Comparison of ENCODE assay signal across 10 cellular contexts in genomic region chr17:15377608-15378007, GRCh38. TPM values are rescaled to one million over a fixed set of nuclear protein-coding genes. Genes with fewer than 3 reads are reported as not detected.
DNase-seq lines count a peak whose midpoint lies in the region; ATAC-seq and TF ChIP-seq lines count a peak whose summit lies in the region.
"Had no signal": no experiment of that assay in that cellular context is flagged by ENCODE, and none has a peak within 500 bp of the region (broad histone marks: within the 10 kb centered on the region; RNA-seq: fewer than 3 reads in every experiment).

No MANE protein-coding gene starts in this region.

- H3K4me3 Mint-ChIP-seq in natural killer cell: no peak overlapping the region
- H3K4me3 Mint-ChIP-seq in activated CD4-positive, alpha-beta T cell treated with anti-CD3 and anti-CD28 coated beads, Interleukin-2, amount 10 ng/mL, durations not matched to agents 24 days and 14 days: no peak overlapping the region

- H3K4me1 ChIP-seq in PC-3 (ENCODE audit: insufficient read depth, low read length) (peaks cover 44% of the 10 kb centered on the region), prostate gland (replicated peaks) (no peaks in the 10 kb centered on the region)

- TF ChIP-seq CTCF in PC-3 (conservative IDR thresholded peaks at IDR 0.05; ENCODE audit: low read depth, low read length) (no peak; the same call in 1 of the 2 replicates), fibroblast of the aortic adventitia (IDR thresholded peaks at IDR 0.05; ENCODE audit: insufficient read depth, low read length) (no peak), natural killer cell (IDR thresholded peaks at IDR 0.05) (no peak), prostate gland (IDR thresholded peaks at IDR 0.05) (no peak)

- H3K9me3 Mint-ChIP-seq in natural killer cell: no peaks in the 10 kb centered on the region
- no peaks in the 10 kb centered on the region for H3K9me3 Mint-ChIP-seq in activated CD4-positive, alpha-beta T cell treated with anti-CD3 and anti-CD28 coated beads, Interleukin-2, amount 10 ng/mL, durations not matched to agents 24 days and 14 days

- peak overlapping the region; percentile 76 for H3K9ac ChIP-seq in PC-3 (ENCODE audit: low read length)

- DNase-seq in AG20443 (ENCODE audit: low spot score) (peak; percentile 85), PC-3 (peak; percentile 97), fibroblast of the aortic adventitia (ENCODE audit: low read depth) (peak; percentile 78), occipital lobe (lab: John Stamatoyannopoulos, UW) (peak; percentile 22), natural killer cell (no peak), NCI-H748 treated with DMSO at 0.1 percent for 48 hours (lab: John Stamatoyannopoulos, UW) (no peak), prostate gland (ENCODE audit: low spot score) (no peak)
- DNase-seq in activated CD4-positive, alpha-beta T cell treated with anti-CD3 and anti-CD28 coated beads, Interleukin-2, amount 10 ng/mL, durations not matched to agents 24 days and 14 days: no peak
- DNase-seq: NCI-H1436, SHP77 treated with DMSO at 0.1 percent for 48 hours had no signal

- H2AFZ ChIP-seq in PC-3 (ENCODE audit: low read length): peak overlapping the region; percentile 10; the same call in 1 of the 2 replicates

- no peaks in the 10 kb centered on the region for H3K79me2 ChIP-seq in PC-3 (ENCODE audit: low read length)

- POLR2A ChIA-PET in PC-3 (lab: Charles Lee; ENCODE audit: unreplicated experiment): interaction anchor here (1.0 kb wide), 1 partner anchor 115 kb away, joined by 4 read pairs; no protein-coding TSS in a partner anchor

- no peaks in the 10 kb centered on the region for H3K27me3 ChIP-seq in PC-3 (ENCODE audit: low read length)
- H3K27me3 ChIP-seq in prostate gland (replicated peaks; ENCODE audit: insufficient read depth): no peaks in the 10 kb centered on the region

- no peaks in the 10 kb centered on the region for H3K9me2 ChIP-seq in PC-3 (replicated peaks; ENCODE audit: low read length)

- no peaks in the 10 kb centered on the region for H3K4me1 Mint-ChIP-seq in natural killer cell
- H3K4me1 Mint-ChIP-seq in activated CD4-positive, alpha-beta T cell treated with anti-CD3 and anti-CD28 coated beads, Interleukin-2, amount 10 ng/mL, durations not matched to agents 24 days and 14 days: no peaks in the 10 kb centered on the region

- H3K4me2 ChIP-seq in PC-3 (ENCODE audit: low read length): peak overlapping the region; percentile 77

- WGBS in prostate gland: 18% methylated on average over 6 of the region's 6 CpGs

- no peak overlapping the region for H3K27ac Mint-ChIP-seq in natural killer cell
- H3K27ac Mint-ChIP-seq in activated CD4-positive, alpha-beta T cell treated with anti-CD3 and anti-CD28 coated beads, Interleukin-2, amount 10 ng/mL, durations not matched to agents 24 days and 14 days: no peak overlapping the region

- no TSS peak for BruUV-seq in PC-3 (replicated peaks; lab: Mats Ljungman, UMichigan)

- TF ChIP-seq POLR2A in prostate gland (IDR thresholded peaks at IDR 0.05): no peak

- H3K9me3 ChIP-seq in PC-3 (ENCODE audit: low read length): no peaks in the 10 kb centered on the region
- no peaks in the 10 kb centered on the region for H3K9me3 ChIP-seq in prostate gland

- no peaks in the 10 kb centered on the region for H3F3A ChIP-seq in PC-3 (ENCODE audit: low read length, unreplicated experiment)

- ATAC-seq in PC-3: peak; percentile 74
- no peak for ATAC-seq in natural killer cell

- CTCF ChIA-PET in PC-3 (lab: Charles Lee): interaction anchor here (0.5 to 1.0 kb wide), 5 partner anchors 105 to 125 kb away, joined by 3 to 6 read pairs (median 3); no protein-coding TSS in a partner anchor

- intact Hi-C loops in PC-3 (cut with micrococcal nuclease) (loop anchor here (1.0 to 5.0 kb wide), 3 partner anchors 15 to 125 kb away; no protein-coding TSS in a partner anchor), natural killer cell (cut with micrococcal nuclease) (no loop called here), prostate gland (cut with DNase I) (no loop called here)
- intact Hi-C loops in activated CD4-positive, alpha-beta T cell treated with anti-CD3 and anti-CD28 coated beads, Interleukin-2, amount 10 ng/mL, durations not matched to agents 24 days and 14 days (cut with micrococcal nuclease): no loop called here

- H3K36me3 ChIP-seq in PC-3 (ENCODE audit: low read depth, low read length): no peaks in the 10 kb centered on the region
- H3K36me3 ChIP-seq in prostate gland: no peaks in the 10 kb centered on the region

- no peaks in the 10 kb centered on the region for H3K36me3 Mint-ChIP-seq in natural killer cell
- no peaks in the 10 kb centered on the region for H3K36me3 Mint-ChIP-seq in activated CD4-positive, alpha-beta T cell treated with anti-CD3 and anti-CD28 coated beads, Interleukin-2, amount 10 ng/mL, durations not matched to agents 24 days and 14 days (ENCODE audit: low read depth)

- H3K27me3 Mint-ChIP-seq in natural killer cell (ENCODE audit: low read depth in 2 of 2): peaks cover 18 to 46% of the 10 kb centered on the region in 2 donors
- no peaks in the 10 kb centered on the region for H3K27me3 Mint-ChIP-seq in activated CD4-positive, alpha-beta T cell treated with anti-CD3 and anti-CD28 coated beads, Interleukin-2, amount 10 ng/mL, durations not matched to agents 24 days and 14 days

- peak overlapping the region; percentile 93 for H3K27ac ChIP-seq in PC-3 (ENCODE audit: low read length)
- no peak overlapping the region for H3K27ac ChIP-seq in prostate gland

- H4K20me1 ChIP-seq in PC-3 (ENCODE audit: low read length): no peaks in the 10 kb centered on the region

- H3K4me3 ChIP-seq in PC-3 (ENCODE audit: low read length) (peak overlapping the region; percentile 47), fibroblast of the aortic adventitia (ENCODE audit: low read depth, low read length) (peak overlapping the region; percentile 32), prostate gland (no peak overlapping the region)

RNA-seq across cellular contexts. Expression of gene TEKT3, which starts 36.2 kb away (rescaled TPM):
- not detected in 2 replicates for total RNA-seq in PC-3 (2014; rRNA removed)
- 0.63 TPM in 1 of 2 replicates, not detected in the other for total RNA-seq in fibroblast of the aortic adventitia (ENCODE audit: low replicate concordance)
- 1.2 TPM for total RNA-seq in occipital lobe
- total RNA-seq in natural killer cell: 1 to 10 TPM in 1 of 3 donors, under 1 TPM in 2; 0.39 to 1.3 (median 0.58) TPM
- not detected in 2 replicates for total RNA-seq in activated CD4-positive, alpha-beta T cell treated with anti-CD3 and anti-CD28 coated beads, Interleukin-2, amount 10 ng/mL, durations not matched to agents 24 days and 14 days
- 1 to 10 TPM in 1 of 2 donors, not detected in 1; 3.2 TPM for total RNA-seq in prostate gland

Comparison
In these comparisons a context has a peak if more than half of its experiments do, and no peak if none do; other contexts are left out.
1. DNase-seq: peak in AG20443 (single experiment), PC-3 (single experiment), fibroblast of the aortic adventitia (single experiment) and occipital lobe (single experiment); none in natural killer cell (single experiment), activated CD4-positive, alpha-beta T cell treated with anti-CD3 and anti-CD28 coated beads, Interleukin-2, amount 10 ng/mL, durations not matched to agents 24 days and 14 days (single experiment), NCI-H748 treated with DMSO at 0.1 percent for 48 hours (single experiment) and prostate gland (single experiment).
2. H3K4me3 ChIP-seq: peak in PC-3 (single experiment) and fibroblast of the aortic adventitia (single experiment); none in prostate gland (0 of 2).